In the genomic region with DNA sequence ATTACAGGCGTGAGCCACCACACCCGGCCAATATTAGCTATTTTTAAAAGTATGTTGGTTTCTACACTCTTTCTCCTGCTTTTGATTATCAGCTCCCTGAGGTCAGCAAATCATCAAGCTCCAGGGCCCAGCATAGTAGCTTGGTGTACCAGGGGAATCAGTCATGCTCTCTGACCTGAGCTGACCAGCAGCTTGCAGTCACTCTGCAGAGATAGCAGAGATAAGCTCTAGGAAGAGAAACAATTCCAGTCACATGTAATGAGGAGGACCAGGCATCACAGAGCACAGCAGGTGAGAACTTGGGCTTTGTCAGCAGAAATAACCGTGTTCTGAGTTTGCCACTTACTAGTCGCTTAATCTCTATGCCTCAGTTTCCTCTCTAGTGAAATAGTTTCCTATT, we compare ENCODE assay signal across 26 cellular contexts. TPM values are rescaled to one million over a fixed set of nuclear protein-coding genes. Genes with fewer than 3 reads are reported as not detected.
DNase-seq lines count a peak whose midpoint lies in the region; ATAC-seq, FAIRE-seq and TF ChIP-seq lines count a peak whose summit lies in the region.
"Had no signal": no experiment of that assay in that cellular context is flagged by ENCODE, and none has a peak within 500 bp of the region (broad histone marks: within the 10 kb centered on the region; RNA-seq: fewer than 3 reads in every experiment).

No MANE protein-coding gene starts in this region.

- TF ChIP-seq CTCF in GM20000 (IDR thresholded peaks at IDR 0.05; ENCODE audit: extremely low read depth, missing control alignments) = no peak

- H2AFZ ChIP-seq in trophoblast cell (ENCODE audit: insufficient read depth, low read length, poor library complexity) = no peak overlapping the region
- H2AFZ ChIP-seq: GM23248 had no signal

- H3K79me1 ChIP-seq in trophoblast cell (ENCODE audit: low read length) = no peaks in the 10 kb centered on the region

- H3K9ac ChIP-seq in trophoblast cell (ENCODE audit: low read length) = no peak overlapping the region
- H3K9ac ChIP-seq: BLaER1 treated with 17β-estradiol and CSF1 and Interleukin-3, amounts not matched to agents 10 nM and 100 nM; GM23248 had no signal

- FAIRE-seq in HTR-8/SVneo (lab: Jason Lieb, UNC) = peak; percentile 84
- FAIRE-seq: A549, GM12891, GM18507, H1 had no signal

- no peak overlapping the region for H3K27ac ChIP-seq in trophoblast cell (ENCODE audit: low read depth, low read length)
- no peak overlapping the region for H3K27ac ChIP-seq in CD8-positive, alpha-beta memory T cell (ENCODE audit: low read depth, low read length)
- H3K27ac ChIP-seq: A549; BLaER1 treated with 17β-estradiol and CSF1 and Interleukin-3, amounts not matched to agents 10 nM and 100 nM; GM23248 had no signal

- no CpG with 5 or more reads among the region's 4 CpGs for WGBS in trophoblast cell (ENCODE audit: extremely low coverage, insufficient coverage, insufficient read length)

- CTCF ChIA-PET in CD8-positive, alpha-beta memory T cell (lab: Charles Lee) = interaction anchor here (1.1 kb wide), 1 partner anchor 10 kb away, joined by 3 read pairs; no protein-coding TSS in a partner anchor

- POLR2A ChIA-PET in CD8-positive, alpha-beta memory T cell (lab: Charles Lee) = no interaction called here

- H3K4me1 ChIP-seq in trophoblast cell (ENCODE audit: control insufficient read depth in 1 of 2, insufficient read depth in 2 of 2, low read length in 2 of 2) = no peaks in the 10 kb centered on the region
- H3K4me1 ChIP-seq in CD8-positive, alpha-beta memory T cell (ENCODE audit: insufficient read depth, low read length) = no peaks in the 10 kb centered on the region
- H3K4me1 ChIP-seq: A549, BE2C had no signal

- no peak overlapping the region for H4K8ac ChIP-seq in trophoblast cell (ENCODE audit: low read depth, low read length)

- no peak overlapping the region for H2AK5ac ChIP-seq in trophoblast cell (ENCODE audit: low read length)

- ATAC-seq in HG02763 (IDR thresholded peaks at IDR 0.05; ENCODE audit: unreplicated experiment) (no peak), HG03521 (IDR thresholded peaks at IDR 0.05; ENCODE audit: unreplicated experiment) (no peak)
- ATAC-seq: A549, HCT116 had no signal

- H3K4me3 ChIP-seq in trophoblast cell (ENCODE audit: low read depth, low read length) = no peak overlapping the region
- no peak overlapping the region for H3K4me3 ChIP-seq in CD8-positive, alpha-beta memory T cell (ENCODE audit: low read length)
- H3K4me3 ChIP-seq: A549; BLaER1 treated with 17β-estradiol and CSF1 and Interleukin-3, amounts not matched to agents 10 nM and 100 nM; GM23248 had no signal

- no peak overlapping the region for H3K4me2 ChIP-seq in trophoblast cell (ENCODE audit: low read length)
- H3K4me2 ChIP-seq: A549; BLaER1 treated with 17β-estradiol and CSF1 and Interleukin-3, amounts not matched to agents 10 nM and 100 nM had no signal

- H3K36me3 ChIP-seq in trophoblast cell (ENCODE audit: control insufficient read depth in 1 of 2, insufficient read depth in 2 of 2, low read length in 2 of 2) = no peaks in the 10 kb centered on the region
- H3K36me3 ChIP-seq in CD8-positive, alpha-beta memory T cell (ENCODE audit: insufficient read depth, low read length) = no peaks in the 10 kb centered on the region
- H3K36me3 ChIP-seq: BE2C; BLaER1 treated with 17β-estradiol and CSF1 and Interleukin-3, amounts not matched to agents 10 nM and 100 nM had no signal

- DNase-seq in GM20000 (ENCODE audit: low spot score) (peak; percentile 2), HTR-8/SVneo (ENCODE audit: insufficient read length, low spot score) (no peak), iPS-NIHi7 (ENCODE audit: extremely low spot score) (peak; percentile 9), trophoblast cell (peak; percentile 71 to 75)
- no peak for DNase-seq in CD8-positive, alpha-beta memory T cell
- DNase-seq: 8988T; ACHN; AML-193; BE2C; Calu3; CD4-positive, alpha-beta T cell; COR-L47; DMS53; DMS79 treated with DMSO at 0.1 percent for 48 hours; GF-D8; GM23248; H9 had no signal

- no peaks in the 10 kb centered on the region for H3K36me3 Mint-ChIP-seq in CD8-positive, alpha-beta memory T cell
- H3K36me3 Mint-ChIP-seq: CD14-positive monocyte had no signal

- H4K12ac ChIP-seq in trophoblast cell (ENCODE audit: low read depth, low read length) = no peak overlapping the region

- no peak overlapping the region for H4K91ac ChIP-seq in trophoblast cell (ENCODE audit: low read depth, low read length)

- H3K14ac ChIP-seq in trophoblast cell (ENCODE audit: low read length) = no peak overlapping the region

- H3K79me2 ChIP-seq in trophoblast cell (ENCODE audit: control insufficient read depth, insufficient read depth, low read length, poor library complexity) = no peaks in the 10 kb centered on the region

- no peak overlapping the region for H3K23ac ChIP-seq in trophoblast cell (ENCODE audit: low read length)

- H3K9me3 Mint-ChIP-seq in CD8-positive, alpha-beta memory T cell = no peaks in the 10 kb centered on the region
- H3K9me3 Mint-ChIP-seq: CD4-positive, alpha-beta T cell; H9 had no signal

- H2BK120ac ChIP-seq in trophoblast cell (ENCODE audit: insufficient read depth, low read length, poor library complexity) = no peak overlapping the region

- H2BK12ac ChIP-seq in trophoblast cell (ENCODE audit: low read length) = no peak overlapping the region

- H2BK5ac ChIP-seq in trophoblast cell (ENCODE audit: low read depth, low read length, poor library complexity) = no peak overlapping the region

- no peaks in the 10 kb centered on the region for H3K4me1 Mint-ChIP-seq in CD8-positive, alpha-beta memory T cell
- H3K4me1 Mint-ChIP-seq: CD14-positive monocyte had no signal

- no peak overlapping the region for H3K4me3 Mint-ChIP-seq in CD8-positive, alpha-beta memory T cell
- H3K4me3 Mint-ChIP-seq: CD14-positive monocyte; CD4-positive, alpha-beta T cell; H9 had no signal

- H3K27ac Mint-ChIP-seq in CD8-positive, alpha-beta memory T cell = no peak overlapping the region
- H3K27ac Mint-ChIP-seq: CD4-positive, alpha-beta T cell; H9 had no signal

- H3K4ac ChIP-seq in trophoblast cell (ENCODE audit: low read depth, low read length) = no peak overlapping the region

- peaks cover 3 to 22% of the 10 kb centered on the region in 2 donors for H3K27me3 Mint-ChIP-seq in CD8-positive, alpha-beta memory T cell

- no peak overlapping the region for H3K18ac ChIP-seq in trophoblast cell (ENCODE audit: low read length)

- no peaks in the 10 kb centered on the region for H3K27me3 ChIP-seq in trophoblast cell (ENCODE audit: insufficient read depth, low read length)
- no peaks in the 10 kb centered on the region for H3K27me3 ChIP-seq in CD8-positive, alpha-beta memory T cell (ENCODE audit: insufficient read depth, low read length, poor library complexity, severe bottlenecking)
- H3K27me3 ChIP-seq: BE2C; BLaER1 treated with 17β-estradiol and CSF1 and Interleukin-3, amounts not matched to agents 10 nM and 100 nM had no signal

- H3K9me3 ChIP-seq in trophoblast cell (ENCODE audit: insufficient read depth, low read depth, low read length) = no peaks in the 10 kb centered on the region
- no peaks in the 10 kb centered on the region for H3K9me3 ChIP-seq in CD8-positive, alpha-beta memory T cell (ENCODE audit: low read length)
- H3K9me3 ChIP-seq: A549; BE2C; BLaER1 treated with 17β-estradiol and CSF1 and Interleukin-3, amounts not matched to agents 10 nM and 100 nM had no signal

RNA-seq across cellular contexts. Expression of gene PLEKHD1, which starts 8.5 kb away (rescaled TPM):
- 0.10 and 0.11 TPM in 2 replicates for polyA plus RNA-seq in trophoblast cell (2013)
- under 1 TPM in 1 of 2 experiments, not detected in 1; 0.11 TPM for total RNA-seq in CD8-positive, alpha-beta memory T cell
- 0.06 TPM for polyA plus RNA-seq in CD8-positive, alpha-beta memory T cell
- total RNA-seq: GM23248 had no signal
- polyA plus RNA-seq: CD14-positive monocyte, GM23248 had no signal

Comparison
In these comparisons a context has a peak if more than half of its experiments do, and no peak if none do; other contexts are left out.
1. DNase-seq: peak in GM20000 (single experiment), iPS-NIHi7 (single experiment) and trophoblast cell (2 of 2); none in HTR-8/SVneo (single experiment) and CD8-positive, alpha-beta memory T cell (0 of 5).